In genomic region chr11:67507242-67507890, GRCh38 we compare ENCODE assay signal across 8 cellular contexts. TPM values are rescaled to one million over a fixed set of nuclear protein-coding genes. Genes with fewer than 3 reads are reported as not detected.
A peak's percentile ranks its signal among the peaks of the same experiment; 100 is the strongest.
DNase-seq lines count a peak whose midpoint lies in the region; ATAC-seq and TF ChIP-seq lines count a peak whose summit lies in the region.

No MANE protein-coding gene starts in this region.

- DNase-seq in CD8-positive, alpha-beta memory T cell: peak in 1 of 5 donors; percentile 50
- peak; percentile 60 for DNase-seq in HS-27A (ENCODE audit: low read depth)
- no peak for DNase-seq in activated CD4-positive, alpha-beta memory T cell treated with anti-CD3 and anti-CD28 coated beads, Interleukin-2, amount 10 ng/mL, durations not matched to agents 7 days and 5 days
- peak; percentile 48 to 75 for DNase-seq in foreskin fibroblast
- DNase-seq in non-pigmented ciliary epithelial cell (ENCODE audit: low read depth): peak; percentile 50

- peak overlapping the region; percentile 98 for H3K27ac ChIP-seq in CD8-positive, alpha-beta memory T cell (ENCODE audit: low read depth, low read length)

- peaks cover 3 to 8% of the 10 kb centered on the region in 2 donors for H3K27me3 Mint-ChIP-seq in CD8-positive, alpha-beta memory T cell
- peaks cover 7% of the 10 kb centered on the region for H3K27me3 Mint-ChIP-seq in activated CD4-positive, alpha-beta memory T cell treated with anti-CD3 and anti-CD28 coated beads, Interleukin-2, amount 10 ng/mL, durations not matched to agents 7 days and 5 days

- peaks cover 37 to 57% (median 39%) of the 10 kb centered on the region in 3 donors for H3K4me1 Mint-ChIP-seq in CD8-positive, alpha-beta memory T cell
- peaks cover 46% of the 10 kb centered on the region for H3K4me1 Mint-ChIP-seq in activated CD4-positive, alpha-beta memory T cell treated with anti-CD3 and anti-CD28 coated beads, Interleukin-2, amount 10 ng/mL, durations not matched to agents 7 days and 5 days

- POLR2A ChIA-PET in CD8-positive, alpha-beta memory T cell (lab: Charles Lee): interaction anchor here (1.0 to 1.6 kb wide), 3 partner anchors 23 to 90 kb away, joined by 4 to 8 read pairs (median 5); partner anchors contain the start of gene PTPRCAP
- POLR2A ChIA-PET in activated CD4-positive, alpha-beta memory T cell treated with anti-CD3 and anti-CD28 coated beads, Interleukin-2, amount 10 ng/mL, durations not matched to agents 7 days and 5 days (lab: Charles Lee): interaction anchor here (1.0 to 1.6 kb wide), 7 partner anchors 25 to 116 kb away, joined by 3 to 17 read pairs (median 4); partner anchors contain the start of genes AIP, PPP1CA, PTPRCAP and RAD9A

- CTCF ChIA-PET in CD8-positive, alpha-beta memory T cell (lab: Charles Lee): interaction anchor here (1.1 to 1.4 kb wide), 4 partner anchors 24 to 156 kb away, joined by 3 to 5 read pairs (median 4); partner anchors contain the start of gene AIP
- CTCF ChIA-PET in activated CD4-positive, alpha-beta memory T cell treated with anti-CD3 and anti-CD28 coated beads, Interleukin-2, amount 10 ng/mL, durations not matched to agents 7 days and 5 days (lab: Charles Lee): interaction anchor here (0.9 to 1.9 kb wide), 3 partner anchors 68 to 156 kb away, joined by 3 to 7 read pairs (median 5); partner anchors contain the start of gene PTPRCAP

- no peak for TF ChIP-seq CTCF in foreskin fibroblast (IDR thresholded peaks at IDR 0.05; ENCODE audit: low read depth, low read length)

- H3K4me1 ChIP-seq in CD8-positive, alpha-beta memory T cell (ENCODE audit: insufficient read depth, low read length): peaks cover 42% of the 10 kb centered on the region

- H3K9me3 Mint-ChIP-seq in CD8-positive, alpha-beta memory T cell: no peaks in the 10 kb centered on the region
- H3K9me3 Mint-ChIP-seq in activated CD4-positive, alpha-beta memory T cell treated with anti-CD3 and anti-CD28 coated beads, Interleukin-2, amount 10 ng/mL, durations not matched to agents 7 days and 5 days: no peaks in the 10 kb centered on the region

- no peaks in the 10 kb centered on the region for H3K36me3 ChIP-seq in CD8-positive, alpha-beta memory T cell (ENCODE audit: insufficient read depth, low read length)

- peak overlapping the region; percentile 88 to 99 (median 98) for H3K27ac Mint-ChIP-seq in CD8-positive, alpha-beta memory T cell
- peak overlapping the region; percentile 90 for H3K27ac Mint-ChIP-seq in activated CD4-positive, alpha-beta memory T cell treated with anti-CD3 and anti-CD28 coated beads, Interleukin-2, amount 10 ng/mL, durations not matched to agents 7 days and 5 days

- H3K27me3 ChIP-seq in CD8-positive, alpha-beta memory T cell (ENCODE audit: insufficient read depth, low read length, poor library complexity, severe bottlenecking): no peaks in the 10 kb centered on the region

- ATAC-seq in GM19463 (IDR thresholded peaks at IDR 0.05; ENCODE audit: unreplicated experiment) (no peak), HG02623 (IDR thresholded peaks at IDR 0.05; ENCODE audit: unreplicated experiment) (no peak), GM18873 (IDR thresholded peaks at IDR 0.05; ENCODE audit: low FRiP score, unreplicated experiment) (no peak)

- H3K9me3 ChIP-seq in CD8-positive, alpha-beta memory T cell (ENCODE audit: low read length): no peaks in the 10 kb centered on the region

- peak overlapping the region; percentile 83 to 96 (median 91) for H3K4me3 Mint-ChIP-seq in CD8-positive, alpha-beta memory T cell
- H3K4me3 Mint-ChIP-seq in activated CD4-positive, alpha-beta memory T cell treated with anti-CD3 and anti-CD28 coated beads, Interleukin-2, amount 10 ng/mL, durations not matched to agents 7 days and 5 days: peak overlapping the region; percentile 93

- H3K4me3 ChIP-seq in CD8-positive, alpha-beta memory T cell (ENCODE audit: low read length): peak overlapping the region; percentile 92
- peak overlapping the region; percentile 77 to 80 for H3K4me3 ChIP-seq in foreskin fibroblast (ENCODE audit: low read depth in 1 of 2, low read length in 2 of 2)

- H3K36me3 Mint-ChIP-seq in CD8-positive, alpha-beta memory T cell: peaks cover 0 to 28% (median 3%) of the 10 kb centered on the region in 3 donors
- peaks cover 23% of the 10 kb centered on the region for H3K36me3 Mint-ChIP-seq in activated CD4-positive, alpha-beta memory T cell treated with anti-CD3 and anti-CD28 coated beads, Interleukin-2, amount 10 ng/mL, durations not matched to agents 7 days and 5 days (ENCODE audit: low read depth)

RNA-seq across cellular contexts. Expression of gene CDK2AP2, which starts 0.6 kb away (rescaled TPM):
- total RNA-seq in CD8-positive, alpha-beta memory T cell: 10 to 100 TPM; 60.7 to 68.9 TPM
- polyA plus RNA-seq in CD8-positive, alpha-beta memory T cell: 173 TPM
- total RNA-seq in activated CD4-positive, alpha-beta memory T cell treated with anti-CD3 and anti-CD28 coated beads, Interleukin-2, amount 10 ng/mL, durations not matched to agents 7 days and 5 days: 100 to 1,000 TPM; 116 to 119 TPM

RNA-seq across cellular contexts. Expression of gene PITPNM1, which starts 2.2 kb away (rescaled TPM):
- total RNA-seq in CD8-positive, alpha-beta memory T cell: 100 to 1,000 TPM in 1 of 2 experiments, 10 to 100 TPM in 1; 94.0 to 109 TPM
- 49.6 TPM for polyA plus RNA-seq in CD8-positive, alpha-beta memory T cell
- 100 to 1,000 TPM; 116 to 120 TPM for total RNA-seq in activated CD4-positive, alpha-beta memory T cell treated with anti-CD3 and anti-CD28 coated beads, Interleukin-2, amount 10 ng/mL, durations not matched to agents 7 days and 5 days

RNA-seq across cellular contexts. Expression of gene CABP2, which starts 15.9 kb away (rescaled TPM):
- total RNA-seq in CD8-positive, alpha-beta memory T cell: not detected
- polyA plus RNA-seq in CD8-positive, alpha-beta memory T cell: not detected
- not detected for total RNA-seq in activated CD4-positive, alpha-beta memory T cell treated with anti-CD3 and anti-CD28 coated beads, Interleukin-2, amount 10 ng/mL, durations not matched to agents 7 days and 5 days

RNA-seq across cellular contexts. Expression of gene AIP, which starts 24.5 kb away (rescaled TPM):
- 100 to 1,000 TPM; 160 to 171 TPM for total RNA-seq in CD8-positive, alpha-beta memory T cell
- polyA plus RNA-seq in CD8-positive, alpha-beta memory T cell: 210 TPM
- 100 to 1,000 TPM; 152 to 159 TPM for total RNA-seq in activated CD4-positive, alpha-beta memory T cell treated with anti-CD3 and anti-CD28 coated beads, Interleukin-2, amount 10 ng/mL, durations not matched to agents 7 days and 5 days

RNA-seq across cellular contexts. Expression of gene TMEM134, which starts 38.3 kb away (rescaled TPM):
- total RNA-seq in CD8-positive, alpha-beta memory T cell: 10 to 100 TPM; 49.6 to 57.9 TPM
- polyA plus RNA-seq in CD8-positive, alpha-beta memory T cell: 152 TPM
- 10 to 100 TPM; 36.3 to 37.6 TPM for total RNA-seq in activated CD4-positive, alpha-beta memory T cell treated with anti-CD3 and anti-CD28 coated beads, Interleukin-2, amount 10 ng/mL, durations not matched to agents 7 days and 5 days
